ENCODE assay signal across 11 cellular contexts in genomic region chr1:85078903-85079302, GRCh38. TPM values are rescaled to one million over a fixed set of nuclear protein-coding genes. Genes with fewer than 3 reads are reported as not detected.
DNase-seq lines count a peak whose midpoint lies in the region; ATAC-seq and TF ChIP-seq lines count a peak whose summit lies in the region.
"Had no signal": no experiment of that assay in that cellular context is flagged by ENCODE, and none has a peak within 500 bp of the region (broad histone marks: within the 10 kb centered on the region; RNA-seq: fewer than 3 reads in every experiment).

No MANE protein-coding gene starts in this region.

- no peaks in the 10 kb centered on the region for H3K9me3 Mint-ChIP-seq in GM23338
- H3K9me3 Mint-ChIP-seq in activated T-cell treated with anti-CD3 and anti-CD28 coated beads, Interleukin-2, amount 50 U/mL, for 24 hours = no peaks in the 10 kb centered on the region
- H3K9me3 Mint-ChIP-seq in CD8-positive, alpha-beta T cell = peaks cover 16% of the 10 kb centered on the region

- H3K36me3 Mint-ChIP-seq in GM23338 (ENCODE audit: low read depth) = no peaks in the 10 kb centered on the region
- no peaks in the 10 kb centered on the region for H3K36me3 Mint-ChIP-seq in activated T-cell treated with anti-CD3 and anti-CD28 coated beads, Interleukin-2, amount 50 U/mL, for 24 hours (ENCODE audit: low read depth)
- H3K36me3 Mint-ChIP-seq in CD8-positive, alpha-beta T cell = no peaks in the 10 kb centered on the region
- H3K36me3 Mint-ChIP-seq: stimulated activated naive B cell treated with anti-CD40 and anti-IgM and Interleukin-4, amounts not matched to agents 10 μg/mL and 1 μg/mL and 100 μg/mL, for 72 hours had no signal

- no peak overlapping the region for H3K4me2 ChIP-seq in GM23338

- POLR2A ChIA-PET in CD8-positive, alpha-beta T cell (lab: Charles Lee) = no interaction called here

- ATAC-seq in GM23338 = peak; percentile 71
- ATAC-seq in GM19467 (IDR thresholded peaks at IDR 0.05; ENCODE audit: unreplicated experiment) = no peak
- ATAC-seq in CD8-positive, alpha-beta T cell = no peak
- ATAC-seq: esophagus mucosa; stimulated activated naive B cell treated with anti-CD40 and anti-IgM and Interleukin-4, amounts not matched to agents 10 μg/mL and 1 μg/mL and 100 μg/mL, for 72 hours had no signal

- no peaks in the 10 kb centered on the region for H3F3A ChIP-seq in GM23338 (replicated peaks; ENCODE audit: low read depth)

- H3K4me1 Mint-ChIP-seq in GM23338 = peaks cover 3% of the 10 kb centered on the region; the same call in 1 of the 3 replicates
- no peaks in the 10 kb centered on the region for H3K4me1 Mint-ChIP-seq in activated T-cell treated with anti-CD3 and anti-CD28 coated beads, Interleukin-2, amount 50 U/mL, for 24 hours (ENCODE audit: low read depth)
- no peaks in the 10 kb centered on the region for H3K4me1 Mint-ChIP-seq in CD8-positive, alpha-beta T cell (ENCODE audit: low read depth)

- no peaks in the 10 kb centered on the region for H3K9me2 ChIP-seq in GM23338 (ENCODE audit: insufficient read depth)

- no peak overlapping the region for H3K4me3 ChIP-seq in GM23338
- no peak overlapping the region for H3K4me3 ChIP-seq in CD8-positive, alpha-beta T cell (ENCODE audit: low read depth, low read length)

- TF ChIP-seq CTCF in AG09319 (IDR thresholded peaks at IDR 0.05; ENCODE audit: low read depth, low read length) (peak; percentile 32), GM23338 (conservative IDR thresholded peaks at IDR 0.05; ENCODE audit: low read depth in 2 of 2) (peak; percentile 31 to 67; a peak in 3 of 4 replicates)
- no peak for TF ChIP-seq CTCF in CD8-positive, alpha-beta T cell (IDR thresholded peaks at IDR 0.05)

- intact Hi-C loops in CD8-positive, alpha-beta T cell (cut with DNase I, micrococcal nuclease) = loop anchor here in 1 of 2 experiments (1.0 kb wide), 1 partner anchor 134 kb away; no protein-coding TSS in a partner anchor

- no peaks in the 10 kb centered on the region for H3K36me3 ChIP-seq in GM23338 (ENCODE audit: insufficient read depth)
- no peaks in the 10 kb centered on the region for H3K36me3 ChIP-seq in CD8-positive, alpha-beta T cell (ENCODE audit: insufficient read depth, low read length)

- no peak overlapping the region for H3K27ac ChIP-seq in GM23338 (ENCODE audit: low read depth)
- H3K27ac ChIP-seq in CD8-positive, alpha-beta T cell (ENCODE audit: low read depth, low read length) = no peak overlapping the region

- H3K4me1 ChIP-seq in GM23338 (ENCODE audit: insufficient read depth) = no peaks in the 10 kb centered on the region
- no peaks in the 10 kb centered on the region for H3K4me1 ChIP-seq in CD8-positive, alpha-beta T cell (ENCODE audit: insufficient read depth, low read length)

- no peaks in the 10 kb centered on the region for H3K79me2 ChIP-seq in GM23338 (replicated peaks; ENCODE audit: insufficient read depth)

- no peak overlapping the region for H3K27ac Mint-ChIP-seq in GM23338
- no peak overlapping the region for H3K27ac Mint-ChIP-seq in activated T-cell treated with anti-CD3 and anti-CD28 coated beads, Interleukin-2, amount 50 U/mL, for 24 hours
- no peak overlapping the region for H3K27ac Mint-ChIP-seq in CD8-positive, alpha-beta T cell
- H3K27ac Mint-ChIP-seq: stimulated activated naive B cell treated with anti-CD40 and anti-IgM and Interleukin-4, amounts not matched to agents 10 μg/mL and 1 μg/mL and 100 μg/mL, for 72 hours had no signal

- H3K27me3 Mint-ChIP-seq in GM23338 (ENCODE audit: insufficient read depth, low read depth, poor library complexity) = peaks cover 7% of the 10 kb centered on the region
- H3K27me3 Mint-ChIP-seq in activated T-cell treated with anti-CD3 and anti-CD28 coated beads, Interleukin-2, amount 50 U/mL, for 24 hours = peaks cover 14% of the 10 kb centered on the region
- H3K27me3 Mint-ChIP-seq in CD8-positive, alpha-beta T cell (ENCODE audit: low read depth) = peaks cover 7% of the 10 kb centered on the region

- DNase-seq in AG09319 (ENCODE audit: extremely low read depth, low read depth) = no peak
- DNase-seq in GM23338 (ENCODE audit: low spot score) = peak; percentile 49
- peak; percentile 23 for DNase-seq in SW480 (ENCODE audit: low spot score)
- DNase-seq in globus pallidus (ENCODE audit: low spot score) = peak; percentile 3
- DNase-seq in activated T-cell treated with anti-CD3 and anti-CD28 coated beads, Interleukin-2, amount 50 U/mL, for 24 hours = no peak
- DNase-seq in NCI-H2227 (lab: John Stamatoyannopoulos, UW; ENCODE audit: unreplicated experiment) = no peak
- no peak for DNase-seq in CD8-positive, alpha-beta T cell
- DNase-seq: activated CD4-positive, alpha-beta T cell treated with anti-CD3 and anti-CD28 coated beads for 48 hours; stimulated activated naive B cell treated with anti-CD40 and anti-IgM and Interleukin-4, amounts not matched to agents 10 μg/mL and 1 μg/mL and 100 μg/mL, for 72 hours had no signal

- H3K27me3 ChIP-seq in GM23338 (ENCODE audit: insufficient read depth) = no peaks in the 10 kb centered on the region
- no peaks in the 10 kb centered on the region for H3K27me3 ChIP-seq in CD8-positive, alpha-beta T cell (ENCODE audit: insufficient read depth, low read length)

- no peaks in the 10 kb centered on the region for H4K20me1 ChIP-seq in GM23338 (replicated peaks; ENCODE audit: insufficient read depth)

- no peak overlapping the region for H3K4me3 Mint-ChIP-seq in GM23338
- H3K4me3 Mint-ChIP-seq in activated T-cell treated with anti-CD3 and anti-CD28 coated beads, Interleukin-2, amount 50 U/mL, for 24 hours = no peak overlapping the region
- H3K4me3 Mint-ChIP-seq in CD8-positive, alpha-beta T cell = no peak overlapping the region
- H3K4me3 Mint-ChIP-seq: stimulated activated naive B cell treated with anti-CD40 and anti-IgM and Interleukin-4, amounts not matched to agents 10 μg/mL and 1 μg/mL and 100 μg/mL, for 72 hours had no signal

- CTCF ChIA-PET in CD8-positive, alpha-beta T cell (lab: Charles Lee) = no interaction called here

- no peaks in the 10 kb centered on the region for H3K9me3 ChIP-seq in CD8-positive, alpha-beta T cell (ENCODE audit: low read length)

- no peak overlapping the region for H2AFZ ChIP-seq in GM23338

TF ChIP-seq in GM23338, 12 proteins besides CTCF, POLR2A, EP300 and RAD21:
- TF ChIP-seq REST (IDR thresholded peaks at IDR 0.05; ENCODE audit: unreplicated experiment) (no peak), ZNF114 (CRISPR knock-in tag; IDR thresholded peaks at IDR 0.05) (no peak), STAT1 (IDR thresholded peaks at IDR 0.05; ENCODE audit: unreplicated experiment) (no peak), POLR2AphosphoS5 (IDR thresholded peaks at IDR 0.05; ENCODE audit: low read depth) (no peak), JUNB (IDR thresholded peaks at IDR 0.05; ENCODE audit: unreplicated experiment) (no peak), NANOG (IDR thresholded peaks at IDR 0.05; ENCODE audit: borderline replicate concordance) (no peak), ZNF331 (CRISPR knock-in tag; IDR thresholded peaks at IDR 0.05; ENCODE audit: low read depth) (no peak), EZH2 (IDR thresholded peaks at IDR 0.05; ENCODE audit: low read depth, unreplicated experiment) (no peak), ETS1 (IDR thresholded peaks at IDR 0.05) (no peak)

RNA-seq across cellular contexts. Expression of gene MCOLN3, which starts 30.6 kb away (rescaled TPM):
- total RNA-seq in GM23338 (2014; rRNA removed; shearing (Covaris generic)) = 4.4 and 7.2 TPM in 2 replicates
- polyA plus RNA-seq in GM23338 (2016; fragmentation: Nextera tagmentation; extraction: Ambion mirVana) = 3.0 and 3.5 TPM in 2 replicates
- under 1 TPM; 0.11 to 0.14 TPM for total RNA-seq in CD8-positive, alpha-beta T cell

Comparison
In these comparisons a context has a peak if more than half of its experiments do, and no peak if none do; other contexts are left out.
1. DNase-seq: peak in GM23338 (single experiment), SW480 (single experiment) and globus pallidus (single experiment); none in AG09319 (single experiment), activated T-cell treated with anti-CD3 and anti-CD28 coated beads, Interleukin-2, amount 50 U/mL, for 24 hours (single experiment), NCI-H2227 (single experiment) and CD8-positive, alpha-beta T cell (0 of 7).